1 cellular context compared by ENCODE assay signal in the genomic region with DNA sequence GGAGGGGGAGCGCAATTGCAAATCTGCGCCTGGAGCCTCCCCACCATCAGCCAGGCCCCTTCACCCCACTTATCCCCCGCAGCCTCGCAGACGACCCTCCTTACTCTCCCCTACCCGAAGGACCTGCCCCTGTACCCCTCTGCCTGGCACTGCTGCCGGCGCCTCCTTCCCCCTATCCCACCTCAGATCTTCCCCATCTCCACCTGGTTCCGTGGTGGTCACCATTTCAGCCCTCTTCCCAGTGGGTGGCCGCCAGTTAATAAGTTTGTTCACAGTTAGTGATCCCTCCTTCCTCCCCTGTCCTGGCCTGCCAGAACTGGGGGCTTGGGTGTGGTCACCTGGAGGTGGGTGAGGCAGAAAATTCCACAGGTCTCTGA.
A peak's percentile ranks its signal among the peaks of the same experiment; 100 is the strongest.
TF ChIP-seq lines count a peak whose summit lies in the region.

No MANE protein-coding gene starts in this region.

TF ChIP-seq in HepG2, 621 proteins besides CTCF, POLR2A, EP300 and RAD21:
- 0 out of 2 replicates have a peak, but pooled peaks have one; percentile 27 for TF ChIP-seq ZSCAN25 (CRISPR knock-in tag; IDR thresholded peaks at IDR 0.05)
- no peak for TF ChIP-seq MAFK (conservative IDR thresholded peaks at IDR 0.05 in 1 of 2, IDR thresholded peaks at IDR 0.05 in 1 of 2; ENCODE audit: low read length in 2 of 2)
